ENCODE assay signal across 17 cellular contexts in genomic region chr3:123353852-123354238, GRCh38.
DNase-seq lines count a peak whose midpoint lies in the region; ATAC-seq and TF ChIP-seq lines count a peak whose summit lies in the region.
"Had no signal": no experiment of that assay in that cellular context is flagged by ENCODE, and none has a peak within 500 bp of the region (broad histone marks: within the 10 kb centered on the region; RNA-seq: fewer than 3 reads in every experiment).

No MANE protein-coding gene starts in this region.

- no peaks in the 10 kb centered on the region for H3K36me3 ChIP-seq in HAP-1 (replicated peaks)

- H3K9me3 ChIP-seq in HAP-1 = peaks cover 2% of the 10 kb centered on the region; the same call in 1 of the 2 replicates

- H3K27me3 Mint-ChIP-seq in activated CD8-positive, alpha-beta T cell treated with anti-CD3 and anti-CD28 coated beads for 36 hours = peaks cover 24% of the 10 kb centered on the region

- H3K27ac Mint-ChIP-seq in activated CD8-positive, alpha-beta T cell treated with anti-CD3 and anti-CD28 coated beads for 36 hours = no peak overlapping the region
- H3K27ac Mint-ChIP-seq: activated B cell treated with CpG ODN at 0.5 μM for 24 hours; CD4-positive, CD25-positive, alpha-beta regulatory T cell; dendritic cell treated with granulocyte-macrophage colony-stimulating factor and Interleukin-4, amounts not matched to agents 40 ng/mL and 50 ng/mL, for 4 days; H9; stimulated activated naive B cell treated with anti-CD40 and anti-IgM and Interleukin-4, amounts not matched to agents 10 μg/mL and 1 μg/mL and 100 μg/mL, for 72 hours; T-helper 1 cell treated with Interleukin-12 subunit alpha and Interleukin-12 subunit beta and Interleukin-4 antibody, amounts not matched to agents 30 μg/mL and 1 μg/mL, for 36 hours; type B pancreatic cell had no signal

- DNase-seq in A172 (ENCODE audit: low spot score) (peak; percentile 79), HT1080 (ENCODE audit: low read depth) (peak; percentile 94), cardiac fibroblast (ENCODE audit: low read depth in 2 of 2) (peak; percentile 30 to 46), kidney tubule cell (ENCODE audit: low spot score) (peak; percentile 81), NCI-H1930 (lab: John Stamatoyannopoulos, UW) (no peak), HAP-1 (ENCODE audit: low spot score in 2 of 2) (no peak)
- no peak for DNase-seq in activated CD8-positive, alpha-beta T cell treated with anti-CD3 and anti-CD28 coated beads for 36 hours
- DNase-seq: activated B cell treated with CpG ODN at 0.5 μM for 24 hours; CD4-positive, CD25-positive, alpha-beta regulatory T cell; H9; NCI-H1694; stimulated activated naive B cell treated with anti-CD40 and anti-IgM and Interleukin-4, amounts not matched to agents 10 μg/mL and 1 μg/mL and 100 μg/mL, for 72 hours had no signal

- H3K4me3 Mint-ChIP-seq in activated CD8-positive, alpha-beta T cell treated with anti-CD3 and anti-CD28 coated beads for 36 hours = no peak overlapping the region
- H3K4me3 Mint-ChIP-seq: activated B cell treated with CpG ODN at 0.5 μM for 24 hours; CD4-positive, CD25-positive, alpha-beta regulatory T cell; dendritic cell treated with granulocyte-macrophage colony-stimulating factor and Interleukin-4, amounts not matched to agents 40 ng/mL and 50 ng/mL, for 4 days; H9; neural crest cell; stimulated activated naive B cell treated with anti-CD40 and anti-IgM and Interleukin-4, amounts not matched to agents 10 μg/mL and 1 μg/mL and 100 μg/mL, for 72 hours; T-helper 1 cell treated with Interleukin-12 subunit alpha and Interleukin-12 subunit beta and Interleukin-4 antibody, amounts not matched to agents 30 μg/mL and 1 μg/mL, for 36 hours; type B pancreatic cell had no signal

- POLR2A ChIA-PET in activated CD8-positive, alpha-beta T cell treated with anti-CD3 and anti-CD28 coated beads for 36 hours (lab: Charles Lee) = no interaction called here

- in situ Hi-C loops in HAP-1 (cut with MboI; ENCODE audit: low sequenced_read_pairs) = no loop called here

- TF ChIP-seq CTCF in cardiac fibroblast (IDR thresholded peaks at IDR 0.05; ENCODE audit: low read depth, low read length) = no peak
- TF ChIP-seq CTCF in activated CD8-positive, alpha-beta T cell treated with anti-CD3 and anti-CD28 coated beads for 36 hours (IDR thresholded peaks at IDR 0.05) = no peak

- H3K4me3 ChIP-seq in cardiac fibroblast (replicated peaks in 1 of 2; ENCODE audit: low read depth in 2 of 2, low read length in 2 of 2) (no peak overlapping the region), HAP-1 (no peak overlapping the region)

- peaks cover 9% of the 10 kb centered on the region for H3K4me1 Mint-ChIP-seq in activated CD8-positive, alpha-beta T cell treated with anti-CD3 and anti-CD28 coated beads for 36 hours (ENCODE audit: low read depth)
- H3K4me1 Mint-ChIP-seq: activated B cell treated with CpG ODN at 0.5 μM for 24 hours; CD4-positive, CD25-positive, alpha-beta regulatory T cell; neural crest cell; stimulated activated naive B cell treated with anti-CD40 and anti-IgM and Interleukin-4, amounts not matched to agents 10 μg/mL and 1 μg/mL and 100 μg/mL, for 72 hours had no signal

- no peak for ATAC-seq in activated CD8-positive, alpha-beta T cell treated with anti-CD3 and anti-CD28 coated beads for 36 hours
- no peak for ATAC-seq in HG03342 (IDR thresholded peaks at IDR 0.05; ENCODE audit: unreplicated experiment)
- ATAC-seq: stimulated activated naive B cell treated with anti-CD40 and anti-IgM and Interleukin-4, amounts not matched to agents 10 μg/mL and 1 μg/mL and 100 μg/mL, for 72 hours had no signal

- CTCF ChIA-PET in activated CD8-positive, alpha-beta T cell treated with anti-CD3 and anti-CD28 coated beads for 36 hours (lab: Charles Lee) = interaction anchor here (1.1 to 1.8 kb wide), 3 partner anchors 24 to 289 kb away, joined by 3 to 5 read pairs (median 3); no protein-coding TSS in a partner anchor

- H3K9me3 Mint-ChIP-seq in activated CD8-positive, alpha-beta T cell treated with anti-CD3 and anti-CD28 coated beads for 36 hours = peaks cover 2% of the 10 kb centered on the region
- H3K9me3 Mint-ChIP-seq: dendritic cell treated with granulocyte-macrophage colony-stimulating factor and Interleukin-4, amounts not matched to agents 40 ng/mL and 50 ng/mL, for 4 days; T-helper 1 cell treated with Interleukin-12 subunit alpha and Interleukin-12 subunit beta and Interleukin-4 antibody, amounts not matched to agents 30 μg/mL and 1 μg/mL, for 36 hours; type B pancreatic cell had no signal

- H3K27me3 ChIP-seq in HAP-1 (ENCODE audit: low read depth) = peaks cover 15% of the 10 kb centered on the region

- no peaks in the 10 kb centered on the region for H3K4me1 ChIP-seq in HAP-1

- no peaks in the 10 kb centered on the region for H3K36me3 Mint-ChIP-seq in activated CD8-positive, alpha-beta T cell treated with anti-CD3 and anti-CD28 coated beads for 36 hours (ENCODE audit: low read depth)
- H3K36me3 Mint-ChIP-seq: CD4-positive, CD25-positive, alpha-beta regulatory T cell; stimulated activated naive B cell treated with anti-CD40 and anti-IgM and Interleukin-4, amounts not matched to agents 10 μg/mL and 1 μg/mL and 100 μg/mL, for 72 hours; type B pancreatic cell had no signal

- intact Hi-C loops in activated CD8-positive, alpha-beta T cell treated with anti-CD3 and anti-CD28 coated beads for 36 hours (cut with micrococcal nuclease) = no loop called here

Comparison
In these comparisons a context has a peak if more than half of its experiments do, and no peak if none do; other contexts are left out.
1. DNase-seq: peak in A172 (single experiment), HT1080 (single experiment), cardiac fibroblast (2 of 2) and kidney tubule cell (single experiment); none in NCI-H1930 (0 of 2), activated CD8-positive, alpha-beta T cell treated with anti-CD3 and anti-CD28 coated beads for 36 hours (single experiment) and HAP-1 (0 of 2).